1 cellular context compared by ENCODE assay signal in genomic region chr20:36270744-36271638, GRCh38.
A peak's percentile ranks its signal among the peaks of the same experiment; 100 is the strongest.
TF ChIP-seq lines count a peak whose summit lies in the region.

No MANE protein-coding gene starts in this region.

TF ChIP-seq in HepG2, 621 proteins besides CTCF, POLR2A, EP300 and RAD21 (continued from another document and continues in another):
- TF ChIP-seq ZNF574 (CRISPR knock-in tag; IDR thresholded peaks at IDR 0.05) = peak; percentile 86
- no peak; the same call in 1 of the 2 replicates for TF ChIP-seq ZMYM3 (CRISPR knock-in tag; IDR thresholded peaks at IDR 0.05)
- TF ChIP-seq SMAD3 (CRISPR knock-in tag; IDR thresholded peaks at IDR 0.05) = no peak
- TF ChIP-seq ZNF333 (CRISPR knock-in tag; IDR thresholded peaks at IDR 0.05; ENCODE audit: borderline replicate concordance) = no peak
- TF ChIP-seq GATAD1 (CRISPR knock-in tag; IDR thresholded peaks at IDR 0.05) = peak; percentile 93
- no peak for TF ChIP-seq GRHL1 (CRISPR knock-in tag; conservative IDR thresholded peaks at IDR 0.05)
- no peak for TF ChIP-seq ZNF570 (CRISPR knock-in tag; IDR thresholded peaks at IDR 0.05; ENCODE audit: borderline replicate concordance)
- TF ChIP-seq ZNF10 (CRISPR knock-in tag; IDR thresholded peaks at IDR 0.05; ENCODE audit: borderline replicate concordance, low read depth) = no peak
- no peak for TF ChIP-seq ARNT (IDR thresholded peaks at IDR 0.05)
- TF ChIP-seq TRIM24 (CRISPR knock-in tag; IDR thresholded peaks at IDR 0.05) = no peak
- TF ChIP-seq MYNN (CRISPR knock-in tag; IDR thresholded peaks at IDR 0.05; ENCODE audit: low read depth) = no peak
- TF ChIP-seq SOX13 (IDR thresholded peaks at IDR 0.05) = no peak; the same call in 1 of the 2 replicates
- TF ChIP-seq SOX13 (CRISPR knock-in tag; conservative IDR thresholded peaks at IDR 0.05 in 1 of 2, IDR thresholded peaks at IDR 0.05 in 1 of 2) = peak in 1 of 2 experiments; percentile 87; a peak in 2 of 4 replicates
- 0 out of 2 replicates have a peak, but pooled peaks have one; percentile 58 for TF ChIP-seq ZBTB4 (CRISPR knock-in tag; IDR thresholded peaks at IDR 0.05; ENCODE audit: borderline replicate concordance)
- no peak for TF ChIP-seq FOXO1 (CRISPR knock-in tag; IDR thresholded peaks at IDR 0.05)
- TF ChIP-seq MED1 (CRISPR knock-in tag; IDR thresholded peaks at IDR 0.05) = 0 out of 2 replicates have a peak, but pooled peaks have one; percentile 14
- TF ChIP-seq FOXA3 (CRISPR knock-in tag; IDR thresholded peaks at IDR 0.05) = peak; percentile 29; the same call in 1 of the 2 replicates
- TF ChIP-seq DNMT1 (CRISPR knock-in tag; IDR thresholded peaks at IDR 0.05) = no peak
- TF ChIP-seq SMARCE1 (IDR thresholded peaks at IDR 0.05; ENCODE audit: borderline replicate concordance) = no peak
- TF ChIP-seq NFYC (CRISPR knock-in tag; IDR thresholded peaks at IDR 0.05) = peak; percentile 21; the same call in 1 of the 2 replicates
- TF ChIP-seq GLMP (CRISPR knock-in tag; IDR thresholded peaks at IDR 0.05; ENCODE audit: borderline replicate concordance) = no peak
- no peak for TF ChIP-seq KDM1A (CRISPR knock-in tag; IDR thresholded peaks at IDR 0.05)
- peak; percentile 67 for TF ChIP-seq ZFP91 (CRISPR knock-in tag; IDR thresholded peaks at IDR 0.05; ENCODE audit: borderline replicate concordance)
- TF ChIP-seq NR0B2 (CRISPR knock-in tag; IDR thresholded peaks at IDR 0.05) = no peak
- no peak for TF ChIP-seq ZNF292 (CRISPR knock-in tag; IDR thresholded peaks at IDR 0.05; ENCODE audit: borderline replicate concordance, low read depth)
- TF ChIP-seq ZBTB44 (CRISPR knock-in tag; IDR thresholded peaks at IDR 0.05) = no peak
- TF ChIP-seq ZNF7 (CRISPR knock-in tag; IDR thresholded peaks at IDR 0.05) = no peak
- TF ChIP-seq PREB (CRISPR knock-in tag; IDR thresholded peaks at IDR 0.05) = no peak
- 0 out of 2 replicates have a peak, but pooled peaks have one; percentile 18 for TF ChIP-seq AKAP8 (CRISPR knock-in tag; IDR thresholded peaks at IDR 0.05)
- no peak for TF ChIP-seq ZEB1 (IDR thresholded peaks at IDR 0.05; ENCODE audit: insufficient replicate concordance, low read depth)
- no peak for TF ChIP-seq CC2D1A (CRISPR knock-in tag; IDR thresholded peaks at IDR 0.05)
- peak; percentile 74 for TF ChIP-seq ZNF564 (CRISPR knock-in tag; IDR thresholded peaks at IDR 0.05)
- TF ChIP-seq SIN3A (IDR thresholded peaks at IDR 0.05; ENCODE audit: borderline replicate concordance, low read depth, low read length) = peak; percentile 86
- TF ChIP-seq ZNF44 (CRISPR knock-in tag; IDR thresholded peaks at IDR 0.05) = no peak
- TF ChIP-seq TRIM22 (IDR thresholded peaks at IDR 0.05) = no peak
- TF ChIP-seq PHF21A (CRISPR knock-in tag; IDR thresholded peaks at IDR 0.05) = peak; percentile 51; the same call in 1 of the 2 replicates
- peak; percentile 59 for TF ChIP-seq SALL1 (CRISPR knock-in tag; IDR thresholded peaks at IDR 0.05)
- no peak for TF ChIP-seq CEBPB (IDR thresholded peaks at IDR 0.05; ENCODE audit: borderline replicate concordance, low read depth, low read length)
- TF ChIP-seq CHD4 (IDR thresholded peaks at IDR 0.05; ENCODE audit: borderline replicate concordance, low read length) = no peak
- TF ChIP-seq KLF13 (CRISPR knock-in tag; IDR thresholded peaks at IDR 0.05) = no peak
- peak; percentile 17; the same call in 1 of the 2 replicates for TF ChIP-seq FOSL2 (CRISPR knock-in tag; IDR thresholded peaks at IDR 0.05)
- TF ChIP-seq TMF1 (CRISPR knock-in tag; IDR thresholded peaks at IDR 0.05; ENCODE audit: low read depth) = peak; percentile 55; the same call in 1 of the 2 replicates
- no peak for TF ChIP-seq TFDP2 (CRISPR knock-in tag; IDR thresholded peaks at IDR 0.05)
- no peak for TF ChIP-seq IRX3 (CRISPR knock-in tag; IDR thresholded peaks at IDR 0.05; ENCODE audit: borderline replicate concordance, low read depth)
- no peak for TF ChIP-seq ESRRA (CRISPR knock-in tag; IDR thresholded peaks at IDR 0.05; ENCODE audit: low read depth)
- TF ChIP-seq ZNF350 (CRISPR knock-in tag; IDR thresholded peaks at IDR 0.05; ENCODE audit: borderline replicate concordance, low read depth) = no peak
- TF ChIP-seq ZBTB25 (CRISPR knock-in tag; IDR thresholded peaks at IDR 0.05) = peak; percentile 76; the same call in 1 of the 2 replicates
